Comparison of ENCODE assay signal across 1 cellular context in genomic region chr5:124910354-124911016, GRCh38.
A peak's percentile ranks its signal among the peaks of the same experiment; 100 is the strongest.
TF ChIP-seq lines count a peak whose summit lies in the region.

No MANE protein-coding gene starts in this region.

TF ChIP-seq in GM12878, 131 proteins besides CTCF, POLR2A, EP300 and RAD21 (continued from another document):
- TF ChIP-seq CREB1 (IDR thresholded peaks at IDR 0.05; ENCODE audit: low read depth) (0 out of 2 replicates have a peak, but pooled peaks have one; percentile 45), NFIC (IDR thresholded peaks at IDR 0.05; ENCODE audit: low read depth, low read length) (peak; percentile 75), ZNF592 (IDR thresholded peaks at IDR 0.05) (peak; percentile 98), CBX5 (IDR thresholded peaks at IDR 0.05; ENCODE audit: low read depth) (peak; percentile 75; the same call in 1 of the 2 replicates), BCL3 (IDR thresholded peaks at IDR 0.05; ENCODE audit: borderline replicate concordance, insufficient read depth, low read depth, low read length, poor library complexity, severe bottlenecking) (peak; percentile 28), KDM1A (IDR thresholded peaks at IDR 0.05; ENCODE audit: borderline replicate concordance) (no peak), ZBTB33 (IDR thresholded peaks at IDR 0.05) (no peak), POLR2AphosphoS2 (IDR thresholded peaks at IDR 0.05; ENCODE audit: low read depth, low read length) (no peak), IRF5 (IDR thresholded peaks at IDR 0.05; ENCODE audit: borderline replicate concordance) (no peak), CBX3 (IDR thresholded peaks at IDR 0.05; ENCODE audit: borderline replicate concordance, low read depth) (no peak), MTA3 (IDR thresholded peaks at IDR 0.05; ENCODE audit: borderline replicate concordance, low read length) (no peak), CHD2 (IDR thresholded peaks at IDR 0.05; ENCODE audit: borderline replicate concordance, low read depth, low read length) (no peak), NR2C2 (IDR thresholded peaks at IDR 0.05; ENCODE audit: borderline replicate concordance, control insufficient read depth, insufficient read length, low read depth) (no peak), BRCA1 (IDR thresholded peaks at IDR 0.05; ENCODE audit: low read depth, low read length) (no peak), WRNIP1 (IDR thresholded peaks at IDR 0.05; ENCODE audit: borderline replicate concordance, low read depth, low read length) (no peak), PBX3 (IDR thresholded peaks at IDR 0.05; ENCODE audit: insufficient replicate concordance, low read depth, low read length) (no peak), SRF (IDR thresholded peaks at IDR 0.05; ENCODE audit: low read depth in 2 of 2, low read length in 2 of 2) (no peak), SIX5 (IDR thresholded peaks at IDR 0.05; ENCODE audit: low read depth, low read length, severe bottlenecking) (no peak), ZSCAN29 (IDR thresholded peaks at IDR 0.05) (no peak), YY1 (IDR thresholded peaks at IDR 0.05; ENCODE audit: low read depth, low read length) (peak; percentile 61), ZBED1 (IDR thresholded peaks at IDR 0.05; ENCODE audit: borderline replicate concordance) (peak; percentile 76; the same call in 1 of the 2 replicates), MTA2 (IDR thresholded peaks at IDR 0.05; ENCODE audit: low read depth) (peak; percentile 45; the same call in 1 of the 2 replicates), ETV6 (conservative IDR thresholded peaks at IDR 0.05 in 1 of 2, IDR thresholded peaks at IDR 0.05 in 1 of 2; ENCODE audit: borderline replicate concordance in 1 of 2, low read depth in 1 of 2) (no peak), GABPA (IDR thresholded peaks at IDR 0.05; ENCODE audit: low read depth) (no peak), REST (IDR thresholded peaks at IDR 0.05; ENCODE audit: low read depth, low read length) (no peak), RUNX3 (IDR thresholded peaks at IDR 0.05; ENCODE audit: low read length) (peak; percentile 85), ZNF24 (IDR thresholded peaks at IDR 0.05) (no peak), BHLHE40 (IDR thresholded peaks at IDR 0.05; ENCODE audit: borderline replicate concordance in 1 of 2, low read depth in 2 of 2, low read length in 1 of 2) (peak; percentile 21 to 26; a peak in 1 of 4 replicates), YBX1 (IDR thresholded peaks at IDR 0.05) (no peak), SMAD1 (IDR thresholded peaks at IDR 0.05; ENCODE audit: low read depth, partially characterized antibody) (no peak), MXI1 (IDR thresholded peaks at IDR 0.05; ENCODE audit: low read depth, low read length) (no peak), ATF7 (IDR thresholded peaks at IDR 0.05; ENCODE audit: low read depth) (no peak), SKIL (IDR thresholded peaks at IDR 0.05; ENCODE audit: low read depth, poor library complexity, severe bottlenecking) (no peak), ZNF274 (IDR thresholded peaks at IDR 0.05; ENCODE audit: insufficient read depth, insufficient read length) (no peak), KLF5 (IDR thresholded peaks at IDR 0.05; ENCODE audit: partially characterized antibody) (no peak), NR2C1 (IDR thresholded peaks at IDR 0.05) (no peak), SREBF2 (IDR thresholded peaks at IDR 0.05; ENCODE audit: low read length) (no peak), BMI1 (IDR thresholded peaks at IDR 0.05; ENCODE audit: borderline replicate concordance) (no peak), ZNF384 (IDR thresholded peaks at IDR 0.05; ENCODE audit: borderline replicate concordance, low read depth, low read length) (no peak), DPF2 (IDR thresholded peaks at IDR 0.05) (0 out of 2 replicates have a peak, but pooled peaks have one; percentile 42), MEF2A (IDR thresholded peaks at IDR 0.05; ENCODE audit: insufficient read depth, low read depth, low read length) (0 out of 2 replicates have a peak, but pooled peaks have one; percentile 32), PKNOX1 (IDR thresholded peaks at IDR 0.05) (no peak), TCF7 (IDR thresholded peaks at IDR 0.05; ENCODE audit: borderline replicate concordance) (peak; percentile 94)
TF ChIP-seq in GM12878: peak in this region for 31.
